ENCODE assay signal across 8 cellular contexts in genomic region chr19:5951338-5951861, GRCh38. TPM values are rescaled to one million over a fixed set of nuclear protein-coding genes. Genes with fewer than 3 reads are reported as not detected.
DNase-seq lines count a peak whose midpoint lies in the region; ATAC-seq, FAIRE-seq and TF ChIP-seq lines count a peak whose summit lies in the region.

No MANE protein-coding gene starts in this region.

- H3K4me3 ChIP-seq in kidney (ENCODE audit: low read length in 2 of 2): no peak overlapping the region
- no peak overlapping the region for H3K4me3 ChIP-seq in suprapubic skin

- no peak overlapping the region for H3K4me3 Mint-ChIP-seq in activated CD4-positive, alpha-beta T cell treated with anti-CD3 and anti-CD28 coated beads, Interleukin-2, amount 10 ng/mL, durations not matched to agents 7 days and 5 days
- H3K4me3 Mint-ChIP-seq in activated CD8-positive, alpha-beta T cell treated with anti-CD3 and anti-CD28 coated beads, Interleukin-2, amount 10 ng/mL, durations not matched to agents 7 days and 5 days: no peak overlapping the region

- no peaks in the 10 kb centered on the region for H3K9me3 ChIP-seq in kidney (ENCODE audit: control insufficient read depth in 1 of 2, low read length in 2 of 2)
- no peaks in the 10 kb centered on the region for H3K9me3 ChIP-seq in suprapubic skin

- no peaks in the 10 kb centered on the region for H3K27me3 Mint-ChIP-seq in activated CD4-positive, alpha-beta T cell treated with anti-CD3 and anti-CD28 coated beads, Interleukin-2, amount 10 ng/mL, durations not matched to agents 7 days and 5 days
- H3K27me3 Mint-ChIP-seq in activated CD8-positive, alpha-beta T cell treated with anti-CD3 and anti-CD28 coated beads, Interleukin-2, amount 10 ng/mL, durations not matched to agents 7 days and 5 days (ENCODE audit: low read depth): no peaks in the 10 kb centered on the region

- POLR2A ChIA-PET in activated CD4-positive, alpha-beta T cell treated with anti-CD3 and anti-CD28 coated beads, Interleukin-2, amount 10 ng/mL, durations not matched to agents 7 days and 5 days (lab: Charles Lee): interaction anchor here (0.6 kb wide), 1 partner anchor 22 kb away, joined by 3 read pairs; no protein-coding TSS in a partner anchor
- POLR2A ChIA-PET in activated CD8-positive, alpha-beta T cell treated with anti-CD3 and anti-CD28 coated beads, Interleukin-2, amount 10 ng/mL, durations not matched to agents 7 days and 5 days (lab: Charles Lee): interaction anchor here (0.7 to 1.8 kb wide), 3 partner anchors 11 to 233 kb away, joined by 3 to 6 read pairs (median 3); no protein-coding TSS in a partner anchor

- no peak for ATAC-seq in activated CD8-positive, alpha-beta T cell treated with anti-CD3 and anti-CD28 coated beads, Interleukin-2, amount 10 ng/mL, durations not matched to agents 7 days and 5 days
- ATAC-seq in esophagus mucosa: no peak

- WGBS in suprapubic skin: 43% methylated on average over 15 of the region's 19 CpGs

- H3K9ac ChIP-seq in kidney (ENCODE audit: low read length in 2 of 2): no peak overlapping the region

- H3K27ac ChIP-seq in kidney (ENCODE audit: low read depth in 2 of 2, low read length in 2 of 2) (no peak overlapping the region), suprapubic skin (peak overlapping the region; percentile 18)

- peaks cover 5% of the 10 kb centered on the region for H3K9me3 Mint-ChIP-seq in activated CD4-positive, alpha-beta T cell treated with anti-CD3 and anti-CD28 coated beads, Interleukin-2, amount 10 ng/mL, durations not matched to agents 7 days and 5 days
- H3K9me3 Mint-ChIP-seq in activated CD8-positive, alpha-beta T cell treated with anti-CD3 and anti-CD28 coated beads, Interleukin-2, amount 10 ng/mL, durations not matched to agents 7 days and 5 days (ENCODE audit: insufficient read depth): no peaks in the 10 kb centered on the region

- H3K36me3 ChIP-seq in kidney (ENCODE audit: control insufficient read depth in 1 of 2, insufficient read depth in 2 of 2, low read length in 2 of 2) (no peaks in the 10 kb centered on the region), suprapubic skin (peaks cover 5% of the 10 kb centered on the region)

- FAIRE-seq in kidney (lab: Jason Lieb, UNC): no peak

- H3K4me1 ChIP-seq in kidney (ENCODE audit: control insufficient read depth in 1 of 2, insufficient read depth in 1 of 2, low read depth in 1 of 2, low read length in 2 of 2) (peaks cover 32 to 37% of the 10 kb centered on the region in 2 donors), suprapubic skin (peaks cover 68% of the 10 kb centered on the region)

- TF ChIP-seq CTCF in kidney (IDR thresholded peaks at IDR 0.05; ENCODE audit: borderline replicate concordance, extremely low read depth, insufficient read depth) (no peak), suprapubic skin (IDR thresholded peaks at IDR 0.05) (no peak)

- peak overlapping the region; percentile 92 for H3K27ac Mint-ChIP-seq in activated CD4-positive, alpha-beta T cell treated with anti-CD3 and anti-CD28 coated beads, Interleukin-2, amount 10 ng/mL, durations not matched to agents 7 days and 5 days
- H3K27ac Mint-ChIP-seq in activated CD8-positive, alpha-beta T cell treated with anti-CD3 and anti-CD28 coated beads, Interleukin-2, amount 10 ng/mL, durations not matched to agents 7 days and 5 days: peak overlapping the region; percentile 97

- CTCF ChIA-PET in activated CD4-positive, alpha-beta T cell treated with anti-CD3 and anti-CD28 coated beads, Interleukin-2, amount 10 ng/mL, durations not matched to agents 7 days and 5 days (lab: Charles Lee): interaction anchor here (1.0 to 3.8 kb wide), 5 partner anchors 14 to 176 kb away, joined by 3 to 12 read pairs (median 4); partner anchors contain the start of gene NRTN
- CTCF ChIA-PET in activated CD8-positive, alpha-beta T cell treated with anti-CD3 and anti-CD28 coated beads, Interleukin-2, amount 10 ng/mL, durations not matched to agents 7 days and 5 days (lab: Charles Lee): interaction anchor here (1.0 to 9.2 kb wide), 6 partner anchors 11 to 147 kb away, joined by 3 to 75 read pairs (median 6); no protein-coding TSS in a partner anchor

- H3K4me1 Mint-ChIP-seq in activated CD4-positive, alpha-beta T cell treated with anti-CD3 and anti-CD28 coated beads, Interleukin-2, amount 10 ng/mL, durations not matched to agents 7 days and 5 days: peaks cover 87% of the 10 kb centered on the region
- H3K4me1 Mint-ChIP-seq in activated CD8-positive, alpha-beta T cell treated with anti-CD3 and anti-CD28 coated beads, Interleukin-2, amount 10 ng/mL, durations not matched to agents 7 days and 5 days (ENCODE audit: low read depth): peaks cover 90% of the 10 kb centered on the region

- peaks cover 45% of the 10 kb centered on the region for H3K36me3 Mint-ChIP-seq in activated CD4-positive, alpha-beta T cell treated with anti-CD3 and anti-CD28 coated beads, Interleukin-2, amount 10 ng/mL, durations not matched to agents 7 days and 5 days (ENCODE audit: low read depth)
- H3K36me3 Mint-ChIP-seq in activated CD8-positive, alpha-beta T cell treated with anti-CD3 and anti-CD28 coated beads, Interleukin-2, amount 10 ng/mL, durations not matched to agents 7 days and 5 days (ENCODE audit: low read depth): peaks cover 52% of the 10 kb centered on the region

- no peak for TF ChIP-seq EP300 in suprapubic skin (IDR thresholded peaks at IDR 0.05)

- no peaks in the 10 kb centered on the region for H3K27me3 ChIP-seq in suprapubic skin

- no peak for DNase-seq in activated CD4-positive, alpha-beta T cell treated with anti-CD3 and anti-CD28 coated beads, Interleukin-2, amount 10 ng/mL, durations not matched to agents 7 days and 5 days
- DNase-seq in activated CD4-positive, alpha-beta T cell treated with anti-CD3 and anti-CD28 coated beads for 1 hour: no peak
- no peak for DNase-seq in activated CD8-positive, alpha-beta T cell treated with anti-CD3 and anti-CD28 coated beads, Interleukin-2, amount 10 ng/mL, durations not matched to agents 7 days and 5 days
- DNase-seq in kidney: peak; percentile 70
- DNase-seq in suprapubic skin (ENCODE audit: low spot score in 2 of 2): no peak
- DNase-seq in stimulated activated CD4-positive, alpha-beta T cell treated with anti-CD3 and anti-CD28 coated beads, Interleukin-2, amount 100 ng/mL, for 48 hours: no peak
- DNase-seq in NK-92 treated with Interleukin-12 subunit alpha and Interleukin-12 subunit beta, amount 100 ng/mL, for 24 hours (lab: John Stamatoyannopoulos, UW): no peak

- no peak for TF ChIP-seq POLR2A in suprapubic skin (IDR thresholded peaks at IDR 0.05)

- intact Hi-C loops in kidney (cut with DNase I): no loop called here

RNA-seq across cellular contexts. Expression of gene RANBP3, which starts 26.5 kb away (rescaled TPM):
- 10 to 100 TPM; 97.4 to 98.0 TPM for total RNA-seq in activated CD4-positive, alpha-beta T cell treated with anti-CD3 and anti-CD28 coated beads, Interleukin-2, amount 10 ng/mL, durations not matched to agents 7 days and 5 days
- total RNA-seq in activated CD8-positive, alpha-beta T cell treated with anti-CD3 and anti-CD28 coated beads, Interleukin-2, amount 10 ng/mL, durations not matched to agents 7 days and 5 days: 10 to 100 TPM; 82.2 to 93.6 TPM
- total RNA-seq in kidney (69.7 TPM), suprapubic skin (10 to 100 TPM; 55.6 to 85.0 (median 78.0) TPM), esophagus mucosa (49.6 TPM)
- polyA plus RNA-seq in kidney (ENCODE audit: insufficient read depth, low read depth, low replicate concordance): 33.7 TPM

RNA-seq across cellular contexts. Expression of gene CAPS, which starts 37.3 kb away (rescaled TPM):
- 10 to 100 TPM; 17.2 to 21.0 TPM for total RNA-seq in activated CD4-positive, alpha-beta T cell treated with anti-CD3 and anti-CD28 coated beads, Interleukin-2, amount 10 ng/mL, durations not matched to agents 7 days and 5 days
- 10 to 100 TPM; 11.4 to 12.0 TPM for total RNA-seq in activated CD8-positive, alpha-beta T cell treated with anti-CD3 and anti-CD28 coated beads, Interleukin-2, amount 10 ng/mL, durations not matched to agents 7 days and 5 days
- total RNA-seq in kidney (82.1 TPM), suprapubic skin (10 to 100 TPM in 2 of 4 donors, 1 to 10 TPM in 2; 7.2 to 36.5 (median 10.0) TPM), esophagus mucosa (2.7 TPM)
- polyA plus RNA-seq in kidney (ENCODE audit: insufficient read depth, low read depth, low replicate concordance): 53.0 TPM

RNA-seq across cellular contexts. Expression of gene VMAC, which starts 46.7 kb away (rescaled TPM):
- 10 to 100 TPM; 11.8 TPM for total RNA-seq in activated CD4-positive, alpha-beta T cell treated with anti-CD3 and anti-CD28 coated beads, Interleukin-2, amount 10 ng/mL, durations not matched to agents 7 days and 5 days
- 1 to 10 TPM; 6.2 to 6.8 TPM for total RNA-seq in activated CD8-positive, alpha-beta T cell treated with anti-CD3 and anti-CD28 coated beads, Interleukin-2, amount 10 ng/mL, durations not matched to agents 7 days and 5 days
- total RNA-seq in kidney (8.7 TPM), suprapubic skin (10 to 100 TPM in 2 of 4 donors, 1 to 10 TPM in 2; 7.4 to 15.4 (median 12.0) TPM), esophagus mucosa (4.1 TPM)
- 2.3 TPM for polyA plus RNA-seq in kidney (ENCODE audit: insufficient read depth, low read depth, low replicate concordance)

RNA-seq across cellular contexts. Expression of gene NDUFA11, which starts 47.8 kb away (rescaled TPM):
- total RNA-seq in activated CD4-positive, alpha-beta T cell treated with anti-CD3 and anti-CD28 coated beads, Interleukin-2, amount 10 ng/mL, durations not matched to agents 7 days and 5 days: 100 to 1,000 TPM; 207 to 233 TPM
- total RNA-seq in activated CD8-positive, alpha-beta T cell treated with anti-CD3 and anti-CD28 coated beads, Interleukin-2, amount 10 ng/mL, durations not matched to agents 7 days and 5 days: 100 to 1,000 TPM; 225 to 228 TPM
- 200 TPM for total RNA-seq in kidney
- 763 TPM for polyA plus RNA-seq in kidney (ENCODE audit: insufficient read depth, low read depth, low replicate concordance)
- 100 to 1,000 TPM in 3 of 4 donors, 10 to 100 TPM in 1; 80.9 to 245 (median 174) TPM for total RNA-seq in suprapubic skin
- 217 TPM for total RNA-seq in esophagus mucosa
